In genomic region chr4:112145326-112145819, GRCh38 we compare ENCODE assay signal across 8 cellular contexts. TPM values are rescaled to one million over a fixed set of nuclear protein-coding genes. Genes with fewer than 3 reads are reported as not detected.
A peak's percentile ranks its signal among the peaks of the same experiment; 100 is the strongest.
DNase-seq lines count a peak whose midpoint lies in the region; ATAC-seq and TF ChIP-seq lines count a peak whose summit lies in the region.

Gene FAM241A (plus strand): TSS chr4:112145454. CDS start chr4:112145581, 127 bp downstream.

- peak within 1 kb of the TSS; percentile 90 for H3K27ac Mint-ChIP-seq in endothelial cell (ENCODE audit: unreplicated experiment)

- H3K27ac ChIP-seq in BLaER1, result peak within 1 kb of the TSS; percentile 88

- peaks cover 4% of the 10 kb centered on the region for H3K27me3 Mint-ChIP-seq in endothelial cell (ENCODE audit: unreplicated experiment)

- DNase-seq in NK-92 treated with Interleukin-12 subunit alpha and Interleukin-12 subunit beta, amount 100 ng/mL, for 24 hours (lab: John Stamatoyannopoulos, UW), result peak; percentile 74
- DNase-seq in activated CD8-positive, alpha-beta memory T cell treated with anti-CD3 and anti-CD28 coated beads, Interleukin-2, amount 50 U/mL, for 24 hours (ENCODE audit: extremely low read depth), result peak; percentile 60
- DNase-seq in endothelial cell (ENCODE audit: low spot score), result peak; percentile 91
- peak; percentile 88 for DNase-seq in stimulated activated CD8-positive, alpha-beta memory T cell treated with anti-CD3 and anti-CD28 coated beads, Interleukin-4, amount 100 ng/mL, for 24 hours (ENCODE audit: low read depth)

- peak within 1 kb of the TSS; percentile 99 for H3K4me3 ChIP-seq in BLaER1
- H3K4me3 ChIP-seq in mononuclear cell (ENCODE audit: low read length), result peak within 1 kb of the TSS; percentile 95

- peaks cover 68% of the 10 kb centered on the region for H3K4me1 Mint-ChIP-seq in endothelial cell (ENCODE audit: unreplicated experiment)

- peaks cover 13% of the 10 kb centered on the region for H4K20me1 ChIP-seq in BLaER1

- H3K9me3 ChIP-seq in BLaER1 (no peaks in the 10 kb centered on the region), mononuclear cell (ENCODE audit: low read depth, low read length) (no peaks in the 10 kb centered on the region)

- H3K27me3 ChIP-seq in BLaER1 (no peaks in the 10 kb centered on the region), mononuclear cell (ENCODE audit: insufficient read depth, low read length) (no peaks in the 10 kb centered on the region)

- peak within 1 kb of the TSS; percentile 98 for H3K4me3 Mint-ChIP-seq in endothelial cell (ENCODE audit: unreplicated experiment)

- ATAC-seq in GM19043 (IDR thresholded peaks at IDR 0.05; ENCODE audit: low read depth, unreplicated experiment) (peak; percentile 89), HG03342 (IDR thresholded peaks at IDR 0.05; ENCODE audit: unreplicated experiment) (peak; percentile 90)

- H3K4me2 ChIP-seq in BLaER1, result peak within 1 kb of the TSS; percentile 93

- peaks cover 11% of the 10 kb centered on the region for H3K36me3 Mint-ChIP-seq in endothelial cell (ENCODE audit: low read depth, unreplicated experiment)

- TF ChIP-seq CTCF in endothelial cell (IDR thresholded peaks at IDR 0.05; ENCODE audit: unreplicated experiment), result no peak

- peak within 1 kb of the TSS; percentile 90 for H3K9ac ChIP-seq in BLaER1

- H3K4me1 ChIP-seq in BLaER1 (peaks cover 69% of the 10 kb centered on the region), mononuclear cell (ENCODE audit: insufficient read depth, low read length) (peaks cover 16% of the 10 kb centered on the region)

- H3K36me3 ChIP-seq in BLaER1, result no peaks in the 10 kb centered on the region; the same call in 1 of the 2 replicates

- no peaks in the 10 kb centered on the region for H3K9me3 Mint-ChIP-seq in endothelial cell (ENCODE audit: unreplicated experiment)

RNA-seq across cellular contexts. Expression of gene FAM241A, which starts in this region (rescaled TPM):
- total RNA-seq in endothelial cell (ENCODE audit: unreplicated experiment), result 15.6 TPM
- total RNA-seq in mononuclear cell, result 3.4 TPM

Comparison
In these comparisons a context has a peak if more than half of its experiments do, and no peak if none do; other contexts are left out.
1. Peak in every context shown above with its lines: DNase-seq, ATAC-seq, H3K4me3 ChIP-seq and H3K27ac ChIP-seq.